ENCODE assay signal across 21 cellular contexts in genomic region chr2:143691136-143691535, GRCh38.
"Had no signal": no experiment of that assay in that cellular context is flagged by ENCODE, and none has a peak within 500 bp of the region (broad histone marks: within the 10 kb centered on the region; RNA-seq: fewer than 3 reads in every experiment).

No MANE protein-coding gene starts in this region.

- H3K4me3 Mint-ChIP-seq: activated CD4-positive, alpha-beta T cell treated with anti-CD3 and anti-CD28 coated beads, Interleukin-2, amount 10 ng/mL, durations not matched to agents 24 days and 14 days; activated naive CD4-positive, alpha-beta T cell treated with anti-CD3 and anti-CD28 coated beads, Interleukin-2, amount 10 ng/mL, durations not matched to agents 7 days and 5 days; neural crest cell; stimulated activated naive CD8-positive, alpha-beta T cell treated with anti-CD3 and anti-CD28 coated beads, Interleukin-15, amount 100 ng/mL, for 72 hours; T-cell had no signal

- H3K9me3 ChIP-seq: breast epithelium, left lung, prostate gland, suprapubic skin, transverse colon had no signal

- H3K27me3 ChIP-seq: breast epithelium, left lung, suprapubic skin, transverse colon had no signal

- H3K36me3 ChIP-seq: breast epithelium, left lung, prostate gland, suprapubic skin, transverse colon had no signal

- H3K4me3 ChIP-seq: breast epithelium, left lung, prostate gland, skin epidermis, suprapubic skin, transverse colon had no signal

- ATAC-seq: left lung; right cardiac atrium; stimulated activated naive CD8-positive, alpha-beta T cell treated with anti-CD3 and anti-CD28 coated beads, Interleukin-15, amount 100 ng/mL, for 72 hours; T-cell had no signal

- DNase-seq: activated CD4-positive, alpha-beta T cell treated with anti-CD3 and anti-CD28 coated beads, Interleukin-2, amount 10 ng/mL, durations not matched to agents 24 days and 14 days; activated effector memory CD4-positive, alpha-beta T cell treated with Interleukin-2 at 50 U/mL for 16 hours; activated naive CD4-positive, alpha-beta T cell treated with anti-CD3 and anti-CD28 coated beads, Interleukin-2, amount 10 ng/mL, durations not matched to agents 7 days and 5 days; activated T-cell treated with anti-CD3 and anti-CD28 coated beads for 4 hours; cerebellar nuclear complex; cortex of kidney; effector CD4-positive, alpha-beta T cell; head of caudate nucleus; kidney; left lung; midbrain; right cardiac atrium; stimulated activated naive CD8-positive, alpha-beta T cell treated with anti-CD3 and anti-CD28 coated beads, Interleukin-15, amount 100 ng/mL, for 72 hours; T-cell; T-helper 9 cell; transverse colon had no signal

- H3K27me3 Mint-ChIP-seq: activated CD4-positive, alpha-beta T cell treated with anti-CD3 and anti-CD28 coated beads, Interleukin-2, amount 10 ng/mL, durations not matched to agents 24 days and 14 days; activated naive CD4-positive, alpha-beta T cell treated with anti-CD3 and anti-CD28 coated beads, Interleukin-2, amount 10 ng/mL, durations not matched to agents 7 days and 5 days; stimulated activated naive CD8-positive, alpha-beta T cell treated with anti-CD3 and anti-CD28 coated beads, Interleukin-15, amount 100 ng/mL, for 72 hours; T-cell had no signal

- H3K9me3 Mint-ChIP-seq: activated naive CD4-positive, alpha-beta T cell treated with anti-CD3 and anti-CD28 coated beads, Interleukin-2, amount 10 ng/mL, durations not matched to agents 7 days and 5 days; neural crest cell; T-cell had no signal

- H3K4me1 ChIP-seq: breast epithelium, prostate gland, suprapubic skin, transverse colon had no signal

- H3K27ac Mint-ChIP-seq: activated CD4-positive, alpha-beta T cell treated with anti-CD3 and anti-CD28 coated beads, Interleukin-2, amount 10 ng/mL, durations not matched to agents 24 days and 14 days; activated naive CD4-positive, alpha-beta T cell treated with anti-CD3 and anti-CD28 coated beads, Interleukin-2, amount 10 ng/mL, durations not matched to agents 7 days and 5 days; stimulated activated naive CD8-positive, alpha-beta T cell treated with anti-CD3 and anti-CD28 coated beads, Interleukin-15, amount 100 ng/mL, for 72 hours; T-cell had no signal

- H3K27ac ChIP-seq: breast epithelium, left lung, prostate gland, skin epidermis, suprapubic skin, transverse colon had no signal
